Comparison of ENCODE assay signal across 31 cellular contexts in genomic region chr3:55501905-55502304, GRCh38. TPM values are rescaled to one million over a fixed set of nuclear protein-coding genes. Genes with fewer than 3 reads are reported as not detected.
"Had no signal": no experiment of that assay in that cellular context is flagged by ENCODE, and none has a peak within 500 bp of the region (broad histone marks: within the 10 kb centered on the region; RNA-seq: fewer than 3 reads in every experiment).

No MANE protein-coding gene starts in this region.

- H3K27ac ChIP-seq: heart left ventricle, left lung, neural progenitor cell, parathyroid adenoma, psoas muscle, sigmoid colon, upper lobe of right lung had no signal

- H3K27me3 ChIP-seq: neural progenitor cell, sigmoid colon, upper lobe of right lung had no signal

- H3K4me1 ChIP-seq: heart left ventricle, left lung, neural progenitor cell, parathyroid adenoma, psoas muscle, sigmoid colon, upper lobe of right lung had no signal

- H3K79me2 ChIP-seq: parathyroid adenoma had no signal

- H2AFZ ChIP-seq: neural progenitor cell, parathyroid adenoma had no signal

- H3K36me3 ChIP-seq: heart left ventricle, left lung, neural progenitor cell, sigmoid colon, upper lobe of right lung had no signal

- H3K4me2 ChIP-seq: neural progenitor cell, smooth muscle cell had no signal

- H3K9ac ChIP-seq: neural progenitor cell, parathyroid adenoma had no signal

- DNase-seq: activated CD4-positive, alpha-beta T cell treated with anti-CD3 and anti-CD28 coated beads for 36 hours; activated CD4-positive, CD25-positive, alpha-beta regulatory T cell; activated naive CD4-positive, alpha-beta T cell; activated T-cell treated with anti-CD3 and anti-CD28 coated beads for 4 hours; activated T-cell treated with anti-CD3 and anti-CD28 coated beads, Interleukin-2, amount 50 U/mL, for 72 hours; aorta; caudate nucleus; cortex of kidney; foreskin fibroblast; heart left ventricle; hypothalamus; immature natural killer cell; kidney glomerular epithelial cell; left lung; mesendoderm; natural killer cell; occipital lobe; psoas muscle; sigmoid colon; stimulated activated CD4-positive, alpha-beta T cell treated with anti-CD3 and anti-CD28 coated beads, Interleukin-1b, Interleukin-23, amount 100 ng/mL, for 48 hours; stimulated activated CD4-positive, alpha-beta T cell treated with anti-CD3 and anti-CD28 coated beads, Interleukin-4, amount 100 ng/mL, for 4 hours; stimulated activated CD8-positive, alpha-beta memory T cell treated with anti-CD3 and anti-CD28 coated beads, Interleukin-4, amount 100 ng/mL, for 48 hours; stimulated activated naive CD8-positive, alpha-beta T cell treated with anti-CD3 and anti-CD28 coated beads, Interleukin-15, amount 100 ng/mL, for 72 hours; substantia nigra; upper lobe of right lung had no signal

- ATAC-seq: activated CD4-positive, alpha-beta T cell treated with anti-CD3 and anti-CD28 coated beads for 36 hours; activated naive CD4-positive, alpha-beta T cell treated with anti-CD3 and anti-CD28 coated beads, Interleukin-2, amount 50 U/mL, for 72 hours; activated T-cell treated with anti-CD3 and anti-CD28 coated beads, Interleukin-2, amount 50 U/mL, for 72 hours; heart left ventricle; left lung; natural killer cell; psoas muscle; stimulated activated memory B cell treated with anti-CD40 and anti-IgM and Interleukin-4, amounts not matched to agents 10 μg/mL and 1 μg/mL and 100 μg/mL, for 72 hours; stimulated activated naive CD8-positive, alpha-beta T cell treated with anti-CD3 and anti-CD28 coated beads, Interleukin-15, amount 100 ng/mL, for 72 hours; upper lobe of right lung had no signal

- H3K4me3 ChIP-seq: heart left ventricle, left lung, lung, neural progenitor cell, psoas muscle, sigmoid colon, smooth muscle cell, upper lobe of right lung had no signal

- H3K9me3 ChIP-seq: heart left ventricle, left lung, psoas muscle, sigmoid colon, upper lobe of right lung had no signal

RNA-seq across cellular contexts. Expression of gene WNT5A, which starts 14.8 kb away (rescaled TPM):
- total RNA-seq: activated CD4-positive, alpha-beta T cell treated with anti-CD3 and anti-CD28 coated beads for 36 hours; activated naive CD4-positive, alpha-beta T cell treated with anti-CD3 and anti-CD28 coated beads, Interleukin-2, amount 50 U/mL, for 72 hours; natural killer cell had no signal
- polyA plus RNA-seq: immature natural killer cell had no signal
